21 cellular contexts compared by ENCODE assay signal in genomic region chr3:37031115-37031682, GRCh38. TPM values are rescaled to one million over a fixed set of nuclear protein-coding genes. Genes with fewer than 3 reads are reported as not detected.
DNase-seq lines count a peak whose midpoint lies in the region; TF ChIP-seq lines count a peak whose summit lies in the region.
"Had no signal": no experiment of that assay in that cellular context is flagged by ENCODE, and none has a peak within 500 bp of the region (broad histone marks: within the 10 kb centered on the region; RNA-seq: fewer than 3 reads in every experiment).

No MANE protein-coding gene starts in this region.

- DNase-seq in fibroblast of mammary gland (ENCODE audit: low read depth), result peak; percentile 30
- DNase-seq in tibial artery, result no peak
- DNase-seq in CD14-positive monocyte (ENCODE audit: low spot score), result no peak
- no peak for DNase-seq in NCI-H774 (lab: John Stamatoyannopoulos, UW)
- no peak for DNase-seq in DMS114 treated with DMSO at 0.1 percent for 48 hours (lab: John Stamatoyannopoulos, UW; ENCODE audit: unreplicated experiment)
- DNase-seq: activated CD4-positive, alpha-beta T cell treated with anti-CD3 and anti-CD28 coated beads, Interleukin-2, amount 50 U/mL, for 48 hours; activated naive CD4-positive, alpha-beta T cell; activated T-cell treated with anti-CD3 and anti-CD28 coated beads for 4 hours; COR-L47; cortex of kidney; NCI-H1105; NCI-H2171 treated with DMSO at 0.1 percent for 48 hours; NCI-H748 treated with DMSO at 0.1 percent for 48 hours; OCI-M1; SIG-M5; stimulated activated CD8-positive, alpha-beta memory T cell treated with anti-CD3 and anti-CD28 coated beads, Interleukin-4, amount 100 ng/mL, for 48 hours had no signal

- intact Hi-C loops in tibial artery (cut with DNase I; ENCODE audit: low total_unique reads), result no loop called here
- intact Hi-C loops in CD14-positive monocyte (cut with micrococcal nuclease), result no loop called here

- H3K27ac ChIP-seq in angular gyrus (ENCODE audit: low read depth, low read length), result peak overlapping the region; percentile 38
- H3K27ac ChIP-seq in muscle layer of duodenum (ENCODE audit: low read length), result peak overlapping the region; percentile 6
- peak overlapping the region; percentile 64 to 71 for H3K27ac ChIP-seq in tibial artery
- H3K27ac ChIP-seq: ovary had no signal

- no peak overlapping the region for H3K4me3 Mint-ChIP-seq in CD14-positive monocyte
- H3K4me3 Mint-ChIP-seq: T-helper 1 cell treated with Interleukin-12 subunit alpha and Interleukin-12 subunit beta and Interleukin-4 antibody, amounts not matched to agents 30 μg/mL and 1 μg/mL, for 36 hours; type B pancreatic cell had no signal

- peaks cover 23 to 34% of the 10 kb centered on the region in 2 donors for H3K36me3 ChIP-seq in muscle layer of duodenum (ENCODE audit: control insufficient read depth in 1 of 2, insufficient read depth in 2 of 2, low read length in 2 of 2)
- H3K36me3 ChIP-seq in tibial artery, result peaks cover 12 to 64% (median 14%) of the 10 kb centered on the region in 3 donors
- H3K36me3 ChIP-seq: ovary had no signal

- H3K4me1 ChIP-seq in muscle layer of duodenum (ENCODE audit: control insufficient read depth in 1 of 2, insufficient read depth in 2 of 2, low read length in 2 of 2) (peaks cover 0 to 14% of the 10 kb centered on the region in 2 donors), tibial artery (peaks cover 0 to 65% (median 40%) of the 10 kb centered on the region in 4 donors)

- H3K9me3 ChIP-seq in muscle layer of duodenum (ENCODE audit: control insufficient read depth in 1 of 2, low read length in 2 of 2), result peaks cover 0 to 3% of the 10 kb centered on the region in 2 donors
- no peaks in the 10 kb centered on the region for H3K9me3 ChIP-seq in tibial artery
- H3K9me3 ChIP-seq: ovary had no signal

- H3K36me3 Mint-ChIP-seq in CD14-positive monocyte, result peaks cover 86 to 95% of the 10 kb centered on the region in 2 donors

- H3K4me3 ChIP-seq in fibroblast of mammary gland (ENCODE audit: control insufficient read depth, low read depth, low read length), result no peak overlapping the region
- no peak overlapping the region for H3K4me3 ChIP-seq in muscle layer of duodenum (ENCODE audit: low read depth in 1 of 2, low read length in 2 of 2)
- no peak overlapping the region for H3K4me3 ChIP-seq in tibial artery
- H3K4me3 ChIP-seq: ovary had no signal

- H3K9me3 Mint-ChIP-seq in CD14-positive monocyte, result peaks cover 4 to 15% (median 7%) of the 10 kb centered on the region in 7 donors
- H3K9me3 Mint-ChIP-seq: type B pancreatic cell had no signal

- no peaks in the 10 kb centered on the region for H3K27me3 ChIP-seq in muscle layer of duodenum (ENCODE audit: low read depth, low read length)
- H3K27me3 ChIP-seq in tibial artery, result no peaks in the 10 kb centered on the region
- H3K27me3 ChIP-seq: ovary had no signal

- H3K27ac Mint-ChIP-seq in CD14-positive monocyte, result no peak overlapping the region
- H3K27ac Mint-ChIP-seq: T-helper 1 cell treated with Interleukin-12 subunit alpha and Interleukin-12 subunit beta and Interleukin-4 antibody, amounts not matched to agents 30 μg/mL and 1 μg/mL, for 36 hours; type B pancreatic cell had no signal

- no peaks in the 10 kb centered on the region for H3K4me1 Mint-ChIP-seq in CD14-positive monocyte

- TF ChIP-seq CTCF in fibroblast of mammary gland (conservative IDR thresholded peaks at IDR 0.05; ENCODE audit: control insufficient read depth, insufficient read depth, low read depth, low read length), result no peak
- no peak for TF ChIP-seq CTCF in tibial artery (IDR thresholded peaks at IDR 0.05)
- TF ChIP-seq CTCF in CD14-positive monocyte (IDR thresholded peaks at IDR 0.05), result no peak

- peaks cover 0 to 2% (median 2%) of the 10 kb centered on the region in 3 donors for H3K27me3 Mint-ChIP-seq in CD14-positive monocyte (ENCODE audit: low read depth in 3 of 3)
- H3K27me3 Mint-ChIP-seq: type B pancreatic cell had no signal

RNA-seq across cellular contexts. Expression of gene MLH1, which starts 37.9 kb away (rescaled TPM):
- 10 to 100 TPM; 18.5 to 19.7 TPM for polyA plus RNA-seq in CD14-positive monocyte

RNA-seq across cellular contexts. Expression of gene EPM2AIP1, which starts 38.3 kb away (rescaled TPM):
- 1 to 10 TPM; 3.6 to 5.8 TPM for polyA plus RNA-seq in CD14-positive monocyte

Comparison
In these comparisons a context has a peak if more than half of its experiments do, and no peak if none do; other contexts are left out.
1. H3K27ac ChIP-seq: peak in every context shown above with its lines; median percentile 68 in tibial artery; 38 in angular gyrus; 6 in muscle layer of duodenum.